ENCODE assay signal across 22 cellular contexts in genomic region chr22:29340566-29340965, GRCh38. TPM values are rescaled to one million over a fixed set of nuclear protein-coding genes. Genes with fewer than 3 reads are reported as not detected.
"Had no signal": no experiment of that assay in that cellular context is flagged by ENCODE, and none has a peak within 500 bp of the region (broad histone marks: within the 10 kb centered on the region; RNA-seq: fewer than 3 reads in every experiment).

No MANE protein-coding gene starts in this region.

- H3K4me2 ChIP-seq: KMS-11 had no signal

- H3K4me3 ChIP-seq: K562, SJCRH30 had no signal

- H3K9me3 ChIP-seq: SJCRH30 had no signal

- DNase-seq: Kasumi-1, MM.1S, NCI-H1092 treated with DMSO at 0.1 percent for 48 hours, NCI-H1436, NCI-H187, NCI-H2029, NCI-H2081 treated with DMSO at 0.1 percent for 48 hours, NCI-H2171, NCI-H226, NCI-H446, NCI-H510A, NCI-H526, SHP77 treated with DMSO at 0.1 percent for 48 hours, SJCRH30 had no signal

- FAIRE-seq: HTR-8/SVneo, K562 had no signal

- ATAC-seq: K562, Panc1, Right ventricle myocardium inferior, SK-N-SH treated with all-trans-retinoic acid at 6 μM for 48 hours had no signal

- H3K27me3 ChIP-seq: SJCRH30 had no signal

- H3K9ac ChIP-seq: KMS-11 had no signal

- H3K27ac ChIP-seq: HL-60, KMS-11, SJCRH30 had no signal

RNA-seq across cellular contexts. Expression of gene RASL10A, which starts 25.1 kb away (rescaled TPM):
- polyA plus RNA-seq: IgD-negative memory B cell had no signal
